ENCODE assay signal across 8 cellular contexts in the genomic region with DNA sequence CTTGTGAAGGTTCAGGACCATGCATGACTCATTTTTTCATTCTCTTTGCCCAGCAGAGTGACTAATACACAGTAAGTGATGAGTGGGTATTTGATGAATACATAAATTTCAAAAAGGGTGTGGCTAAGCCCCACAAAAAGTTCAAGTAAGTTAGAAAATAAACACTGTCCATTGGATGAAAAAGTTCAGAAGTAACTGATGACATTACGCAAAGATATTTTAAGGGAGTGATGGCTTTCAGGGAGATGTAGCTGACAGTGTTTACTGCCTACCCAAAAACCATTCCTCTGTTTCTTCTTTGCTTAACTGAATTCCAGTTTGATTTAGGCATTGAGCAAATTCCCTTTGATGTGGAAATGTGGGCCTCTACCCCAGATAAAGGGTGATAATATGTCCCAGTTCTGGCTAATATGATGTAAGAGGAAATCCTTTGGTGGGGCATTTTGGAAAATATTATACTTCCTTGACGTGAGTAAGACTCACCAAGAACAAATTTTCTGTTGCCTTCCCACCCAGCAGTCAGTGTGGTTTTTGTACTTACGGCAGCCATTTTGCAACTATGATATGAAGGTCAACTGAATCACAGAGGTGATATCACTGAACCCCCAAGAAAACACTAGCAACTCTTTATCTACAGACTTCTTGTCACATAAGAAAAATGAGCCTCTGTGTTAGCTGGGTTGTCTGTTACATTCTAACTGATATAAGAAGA. TPM values are rescaled to one million over a fixed set of nuclear protein-coding genes. Genes with fewer than 3 reads are reported as not detected.
DNase-seq lines count a peak whose midpoint lies in the region; ATAC-seq and TF ChIP-seq lines count a peak whose summit lies in the region.
"Had no signal": no experiment of that assay in that cellular context is flagged by ENCODE, and none has a peak within 500 bp of the region (broad histone marks: within the 10 kb centered on the region; RNA-seq: fewer than 3 reads in every experiment).

No MANE protein-coding gene starts in this region.

- H3K4me1 ChIP-seq in HEK293 (ENCODE audit: control insufficient read depth, insufficient read depth, low read length) (peaks cover 14% of the 10 kb centered on the region), skeletal muscle satellite cell (ENCODE audit: control insufficient read depth, insufficient read depth, low read length) (peaks cover 25% of the 10 kb centered on the region)

- peaks cover 17 to 51% (median 48%) of the 10 kb centered on the region in 3 donors for H3K4me1 Mint-ChIP-seq in T-cell

- ATAC-seq in T-cell (replicated peaks in 1 of 4) = peak; percentile 57 to 88 (median 81)
- no peak for ATAC-seq in HG02588 (IDR thresholded peaks at IDR 0.05; ENCODE audit: unreplicated experiment)

- TF ChIP-seq CTCF in HEK293 (tag by site-specific recombination; IDR thresholded peaks at IDR 0.05) = no peak

- CTCF ChIA-PET in HEK293 (lab: Yijun Ruan, JAX) (interaction anchor here (0.7 kb wide), 1 partner anchor 61 kb away, joined by 3 read pairs; no protein-coding TSS in a partner anchor), T-cell (lab: Charles Lee) (no interaction called here)

- peak overlapping the region; percentile 47 for H3K4me2 ChIP-seq in skeletal muscle satellite cell (ENCODE audit: low read length)

- POLR2A ChIA-PET in HEK293 (lab: Yijun Ruan, JAX) (no interaction called here), T-cell (lab: Charles Lee) (no interaction called here)

- DNase-seq in T-cell (peak in 7 of 34 experiments; percentile 13 to 65 (median 21)), dedifferentiated amniotic fluid mesenchymal stem cell (ENCODE audit: extremely low spot score) (peak; percentile 42), NCI-H82 (lab: John Stamatoyannopoulos, UW) (no peak), NCI-H1417 (lab: John Stamatoyannopoulos, UW) (no peak)
- DNase-seq: KG1 had no signal

- peak overlapping the region; percentile 60 for H3K9ac ChIP-seq in skeletal muscle satellite cell (ENCODE audit: low read depth, low read length)

- H3K9me3 ChIP-seq in HEK293 (ENCODE audit: control insufficient read depth, insufficient read depth, low read depth, low read length) (no peaks in the 10 kb centered on the region), skeletal muscle satellite cell (replicated peaks; ENCODE audit: low read length) (no peaks in the 10 kb centered on the region)

- H3K4me3 ChIP-seq in HEK293 (ENCODE audit: low read depth, low read length) (no peak overlapping the region), skeletal muscle satellite cell (ENCODE audit: low read length) (no peak overlapping the region)

- no peaks in the 10 kb centered on the region for H3K27me3 ChIP-seq in skeletal muscle satellite cell (ENCODE audit: control insufficient read depth, insufficient read depth, low read length)

- H3K4me3 Mint-ChIP-seq in T-cell = peak overlapping the region in 1 of 3 donors; percentile 13

- H3K36me3 ChIP-seq in HEK293 (ENCODE audit: control insufficient read depth in 2 of 2, insufficient read depth in 1 of 2, low read length in 2 of 2) = no peaks in the 10 kb centered on the region
- H3K36me3 ChIP-seq in skeletal muscle satellite cell (ENCODE audit: insufficient read depth, low read length) = no peaks in the 10 kb centered on the region

- peak overlapping the region; percentile 28 for H3K27ac ChIP-seq in HEK293 (ENCODE audit: extremely low read depth, low read depth, low read length)

- no peaks in the 10 kb centered on the region for H3K36me3 Mint-ChIP-seq in T-cell

- no peaks in the 10 kb centered on the region for H3K9me3 Mint-ChIP-seq in T-cell

- H3K27ac Mint-ChIP-seq in T-cell = peak overlapping the region; percentile 79 to 89

- H3K27me3 Mint-ChIP-seq in T-cell = peaks cover 0 to 5% of the 10 kb centered on the region in 2 donors

TF ChIP-seq in HEK293, 187 proteins besides CTCF, POLR2A, EP300 and RAD21 (continues in another document):
- TF ChIP-seq KLF16 (tag by site-specific recombination; IDR thresholded peaks at IDR 0.05) (peak; percentile 9; the same call in 1 of the 2 replicates), ZBTB17 (tag by site-specific recombination; IDR thresholded peaks at IDR 0.05) (no peak; the same call in 1 of the 2 replicates), IKZF3 (tag by site-specific recombination; IDR thresholded peaks at IDR 0.05) (no peak; the same call in 1 of the 2 replicates), ZNF146 (tag by site-specific recombination; IDR thresholded peaks at IDR 0.05) (no peak), ZFHX2 (tag by site-specific recombination; conservative IDR thresholded peaks at IDR 0.05) (peak; percentile 38), GFI1B (tag by site-specific recombination; IDR thresholded peaks at IDR 0.05) (no peak), KLF10 (tag by site-specific recombination; IDR thresholded peaks at IDR 0.05) (peak; percentile 77), MEIS1 (CRISPR knock-in tag; IDR thresholded peaks at IDR 0.05; ENCODE audit: borderline replicate concordance) (no peak), GLIS2 (tag by site-specific recombination; IDR thresholded peaks at IDR 0.05) (no peak), ZNF354C (tag by site-specific recombination; IDR thresholded peaks at IDR 0.05; ENCODE audit: borderline replicate concordance, low read depth) (no peak), MYNN (tag by site-specific recombination; IDR thresholded peaks at IDR 0.05; ENCODE audit: borderline replicate concordance) (no peak), HOXA7 (CRISPR knock-in tag; IDR thresholded peaks at IDR 0.05; ENCODE audit: borderline replicate concordance) (no peak), ZNF202 (tag by site-specific recombination; IDR thresholded peaks at IDR 0.05; ENCODE audit: borderline replicate concordance) (no peak), ZNF548 (tag by site-specific recombination; IDR thresholded peaks at IDR 0.05) (no peak), BCL11A (tag by site-specific recombination; IDR thresholded peaks at IDR 0.05; ENCODE audit: low read depth) (no peak), ZBTB8A (tag by site-specific recombination; IDR thresholded peaks at IDR 0.05) (no peak), SP2 (tag by site-specific recombination; IDR thresholded peaks at IDR 0.05) (peak; percentile 43), ZNF610 (tag by site-specific recombination; IDR thresholded peaks at IDR 0.05; ENCODE audit: borderline replicate concordance) (no peak), GLIS1 (tag by site-specific recombination; IDR thresholded peaks at IDR 0.05) (no peak), ZFP69B (tag by site-specific recombination; IDR thresholded peaks at IDR 0.05) (peak; percentile 87), ZNF214 (tag by site-specific recombination; IDR thresholded peaks at IDR 0.05; ENCODE audit: borderline replicate concordance) (no peak), ZNF561 (tag by site-specific recombination; IDR thresholded peaks at IDR 0.05; ENCODE audit: borderline replicate concordance) (no peak), ZNF514 (tag by site-specific recombination; IDR thresholded peaks at IDR 0.05) (no peak), ZNF302 (tag by site-specific recombination; IDR thresholded peaks at IDR 0.05; ENCODE audit: low read depth) (no peak), ZNF223 (tag by site-specific recombination; IDR thresholded peaks at IDR 0.05) (no peak), ZNF274 (IDR thresholded peaks at IDR 0.05; ENCODE audit: low read length) (no peak), ZNF274 (tag by site-specific recombination; IDR thresholded peaks at IDR 0.05; ENCODE audit: borderline replicate concordance) (no peak)
- TF ChIP-seq, protein P1, sequence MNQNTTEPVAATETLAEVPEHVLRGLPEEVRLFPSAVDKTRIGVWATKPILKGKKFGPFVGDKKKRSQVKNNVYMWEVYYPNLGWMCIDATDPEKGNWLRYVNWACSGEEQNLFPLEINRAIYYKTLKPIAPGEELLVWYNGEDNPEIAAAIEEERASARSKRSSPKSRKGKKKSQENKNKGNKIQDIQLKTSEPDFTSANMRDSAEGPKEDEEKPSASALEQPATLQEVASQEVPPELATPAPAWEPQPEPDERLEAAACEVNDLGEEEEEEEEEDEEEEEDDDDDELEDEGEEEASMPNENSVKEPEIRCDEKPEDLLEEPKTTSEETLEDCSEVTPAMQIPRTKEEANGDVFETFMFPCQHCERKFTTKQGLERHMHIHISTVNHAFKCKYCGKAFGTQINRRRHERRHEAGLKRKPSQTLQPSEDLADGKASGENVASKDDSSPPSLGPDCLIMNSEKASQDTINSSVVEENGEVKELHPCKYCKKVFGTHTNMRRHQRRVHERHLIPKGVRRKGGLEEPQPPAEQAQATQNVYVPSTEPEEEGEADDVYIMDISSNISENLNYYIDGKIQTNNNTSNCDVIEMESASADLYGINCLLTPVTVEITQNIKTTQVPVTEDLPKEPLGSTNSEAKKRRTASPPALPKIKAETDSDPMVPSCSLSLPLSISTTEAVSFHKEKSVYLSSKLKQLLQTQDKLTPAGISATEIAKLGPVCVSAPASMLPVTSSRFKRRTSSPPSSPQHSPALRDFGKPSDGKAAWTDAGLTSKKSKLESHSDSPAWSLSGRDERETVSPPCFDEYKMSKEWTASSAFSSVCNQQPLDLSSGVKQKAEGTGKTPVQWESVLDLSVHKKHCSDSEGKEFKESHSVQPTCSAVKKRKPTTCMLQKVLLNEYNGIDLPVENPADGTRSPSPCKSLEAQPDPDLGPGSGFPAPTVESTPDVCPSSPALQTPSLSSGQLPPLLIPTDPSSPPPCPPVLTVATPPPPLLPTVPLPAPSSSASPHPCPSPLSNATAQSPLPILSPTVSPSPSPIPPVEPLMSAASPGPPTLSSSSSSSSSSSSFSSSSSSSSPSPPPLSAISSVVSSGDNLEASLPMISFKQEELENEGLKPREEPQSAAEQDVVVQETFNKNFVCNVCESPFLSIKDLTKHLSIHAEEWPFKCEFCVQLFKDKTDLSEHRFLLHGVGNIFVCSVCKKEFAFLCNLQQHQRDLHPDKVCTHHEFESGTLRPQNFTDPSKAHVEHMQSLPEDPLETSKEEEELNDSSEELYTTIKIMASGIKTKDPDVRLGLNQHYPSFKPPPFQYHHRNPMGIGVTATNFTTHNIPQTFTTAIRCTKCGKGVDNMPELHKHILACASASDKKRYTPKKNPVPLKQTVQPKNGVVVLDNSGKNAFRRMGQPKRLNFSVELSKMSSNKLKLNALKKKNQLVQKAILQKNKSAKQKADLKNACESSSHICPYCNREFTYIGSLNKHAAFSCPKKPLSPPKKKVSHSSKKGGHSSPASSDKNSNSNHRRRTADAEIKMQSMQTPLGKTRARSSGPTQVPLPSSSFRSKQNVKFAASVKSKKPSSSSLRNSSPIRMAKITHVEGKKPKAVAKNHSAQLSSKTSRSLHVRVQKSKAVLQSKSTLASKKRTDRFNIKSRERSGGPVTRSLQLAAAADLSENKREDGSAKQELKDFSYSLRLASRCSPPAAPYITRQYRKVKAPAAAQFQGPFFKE (tag by site-specific recombination; IDR thresholded peaks at IDR 0.05; ENCODE audit: borderline replicate concordance) = no peak

RNA-seq across cellular contexts. Expression of gene EBLN1, which starts 29.0 kb away (rescaled TPM):
- not detected for total RNA-seq in T-cell
- not detected in 2 replicates for total RNA-seq in skeletal muscle satellite cell (2012; rRNA removed)
